ENCODE assay signal across 1 cellular context in the genomic region with DNA sequence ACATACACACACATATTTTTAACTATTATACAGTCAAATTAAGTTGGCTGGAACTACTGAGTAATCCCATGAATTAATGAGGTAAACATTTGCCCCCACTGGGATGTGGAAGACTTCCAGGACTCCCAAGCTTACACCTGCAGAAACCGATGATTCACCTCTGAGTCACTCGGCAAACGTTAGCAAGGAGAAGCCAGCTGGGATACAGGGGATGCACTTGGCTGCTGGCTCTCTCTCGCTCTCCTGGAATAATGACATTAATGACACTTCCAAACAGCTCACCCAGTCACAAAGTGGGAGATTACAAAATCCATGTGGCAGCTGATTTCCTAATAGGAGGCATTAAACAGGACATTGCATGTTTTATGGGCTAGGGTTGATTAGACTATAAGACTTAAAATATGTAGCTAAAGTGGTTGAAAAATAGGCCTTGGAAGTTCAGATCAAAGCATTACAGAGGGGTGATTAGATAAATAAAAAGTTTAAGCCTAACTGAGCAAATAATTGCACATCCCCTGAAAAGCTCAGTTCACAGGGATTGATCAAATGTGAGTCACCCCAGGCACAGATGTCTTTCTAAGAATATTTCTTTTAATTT.
TF ChIP-seq lines count a peak whose summit lies in the region.

No MANE protein-coding gene starts in this region.

TF ChIP-seq in HEK293, 187 proteins besides CTCF, POLR2A, EP300 and RAD21 (continued from another document):
- peak; percentile 62 for TF ChIP-seq GLIS2 (tag by site-specific recombination; IDR thresholded peaks at IDR 0.05)
- TF ChIP-seq, protein P1, sequence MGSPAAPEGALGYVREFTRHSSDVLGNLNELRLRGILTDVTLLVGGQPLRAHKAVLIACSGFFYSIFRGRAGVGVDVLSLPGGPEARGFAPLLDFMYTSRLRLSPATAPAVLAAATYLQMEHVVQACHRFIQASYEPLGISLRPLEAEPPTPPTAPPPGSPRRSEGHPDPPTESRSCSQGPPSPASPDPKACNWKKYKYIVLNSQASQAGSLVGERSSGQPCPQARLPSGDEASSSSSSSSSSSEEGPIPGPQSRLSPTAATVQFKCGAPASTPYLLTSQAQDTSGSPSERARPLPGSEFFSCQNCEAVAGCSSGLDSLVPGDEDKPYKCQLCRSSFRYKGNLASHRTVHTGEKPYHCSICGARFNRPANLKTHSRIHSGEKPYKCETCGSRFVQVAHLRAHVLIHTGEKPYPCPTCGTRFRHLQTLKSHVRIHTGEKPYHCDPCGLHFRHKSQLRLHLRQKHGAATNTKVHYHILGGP (tag by site-specific recombination; IDR thresholded peaks at IDR 0.05), result peak; percentile 8; the same call in 1 of the 2 replicates
- peak; percentile 63; the same call in 1 of the 2 replicates for TF ChIP-seq ZXDB (tag by site-specific recombination; IDR thresholded peaks at IDR 0.05)
- peak; percentile 82 for TF ChIP-seq ZBTB21 (tag by site-specific recombination; IDR thresholded peaks at IDR 0.05)
- TF ChIP-seq, protein P2, sequence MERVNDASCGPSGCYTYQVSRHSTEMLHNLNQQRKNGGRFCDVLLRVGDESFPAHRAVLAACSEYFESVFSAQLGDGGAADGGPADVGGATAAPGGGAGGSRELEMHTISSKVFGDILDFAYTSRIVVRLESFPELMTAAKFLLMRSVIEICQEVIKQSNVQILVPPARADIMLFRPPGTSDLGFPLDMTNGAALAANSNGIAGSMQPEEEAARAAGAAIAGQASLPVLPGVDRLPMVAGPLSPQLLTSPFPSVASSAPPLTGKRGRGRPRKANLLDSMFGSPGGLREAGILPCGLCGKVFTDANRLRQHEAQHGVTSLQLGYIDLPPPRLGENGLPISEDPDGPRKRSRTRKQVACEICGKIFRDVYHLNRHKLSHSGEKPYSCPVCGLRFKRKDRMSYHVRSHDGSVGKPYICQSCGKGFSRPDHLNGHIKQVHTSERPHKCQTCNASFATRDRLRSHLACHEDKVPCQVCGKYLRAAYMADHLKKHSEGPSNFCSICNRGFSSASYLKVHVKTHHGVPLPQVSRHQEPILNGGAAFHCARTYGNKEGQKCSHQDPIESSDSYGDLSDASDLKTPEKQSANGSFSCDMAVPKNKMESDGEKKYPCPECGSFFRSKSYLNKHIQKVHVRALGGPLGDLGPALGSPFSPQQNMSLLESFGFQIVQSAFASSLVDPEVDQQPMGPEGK (tag by site-specific recombination; IDR thresholded peaks at IDR 0.05), result peak; percentile 65
- peak; percentile 79 for TF ChIP-seq IKZF3 (tag by site-specific recombination; IDR thresholded peaks at IDR 0.05)
- peak; percentile 80 for TF ChIP-seq KLF8 (tag by site-specific recombination; IDR thresholded peaks at IDR 0.05)
- TF ChIP-seq ZNF366 (tag by site-specific recombination; conservative IDR thresholded peaks at IDR 0.05), result peak; percentile 99
- no peak for TF ChIP-seq ZNF670 (tag by site-specific recombination; IDR thresholded peaks at IDR 0.05; ENCODE audit: low read depth)
- TF ChIP-seq, protein P3, sequence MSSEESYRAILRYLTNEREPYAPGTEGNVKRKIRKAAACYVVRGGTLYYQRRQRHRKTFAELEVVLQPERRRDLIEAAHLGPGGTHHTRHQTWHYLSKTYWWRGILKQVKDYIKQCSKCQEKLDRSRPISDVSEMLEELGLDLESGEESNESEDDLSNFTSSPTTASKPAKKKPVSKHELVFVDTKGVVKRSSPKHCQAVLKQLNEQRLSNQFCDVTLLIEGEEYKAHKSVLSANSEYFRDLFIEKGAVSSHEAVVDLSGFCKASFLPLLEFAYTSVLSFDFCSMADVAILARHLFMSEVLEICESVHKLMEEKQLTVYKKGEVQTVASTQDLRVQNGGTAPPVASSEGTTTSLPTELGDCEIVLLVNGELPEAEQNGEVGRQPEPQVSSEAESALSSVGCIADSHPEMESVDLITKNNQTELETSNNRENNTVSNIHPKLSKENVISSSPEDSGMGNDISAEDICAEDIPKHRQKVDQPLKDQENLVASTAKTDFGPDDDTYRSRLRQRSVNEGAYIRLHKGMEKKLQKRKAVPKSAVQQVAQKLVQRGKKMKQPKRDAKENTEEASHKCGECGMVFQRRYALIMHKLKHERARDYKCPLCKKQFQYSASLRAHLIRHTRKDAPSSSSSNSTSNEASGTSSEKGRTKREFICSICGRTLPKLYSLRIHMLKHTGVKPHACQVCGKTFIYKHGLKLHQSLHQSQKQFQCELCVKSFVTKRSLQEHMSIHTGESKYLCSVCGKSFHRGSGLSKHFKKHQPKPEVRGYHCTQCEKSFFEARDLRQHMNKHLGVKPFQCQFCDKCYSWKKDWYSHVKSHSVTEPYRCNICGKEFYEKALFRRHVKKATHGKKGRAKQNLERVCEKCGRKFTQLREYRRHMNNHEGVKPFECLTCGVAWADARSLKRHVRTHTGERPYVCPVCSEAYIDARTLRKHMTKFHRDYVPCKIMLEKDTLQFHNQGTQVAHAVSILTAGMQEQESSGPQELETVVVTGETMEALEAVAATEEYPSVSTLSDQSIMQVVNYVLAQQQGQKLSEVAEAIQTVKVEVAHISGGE (tag by site-specific recombination; conservative IDR thresholded peaks at IDR 0.05; ENCODE audit: low read depth), result no peak
- TF ChIP-seq, protein P4, sequence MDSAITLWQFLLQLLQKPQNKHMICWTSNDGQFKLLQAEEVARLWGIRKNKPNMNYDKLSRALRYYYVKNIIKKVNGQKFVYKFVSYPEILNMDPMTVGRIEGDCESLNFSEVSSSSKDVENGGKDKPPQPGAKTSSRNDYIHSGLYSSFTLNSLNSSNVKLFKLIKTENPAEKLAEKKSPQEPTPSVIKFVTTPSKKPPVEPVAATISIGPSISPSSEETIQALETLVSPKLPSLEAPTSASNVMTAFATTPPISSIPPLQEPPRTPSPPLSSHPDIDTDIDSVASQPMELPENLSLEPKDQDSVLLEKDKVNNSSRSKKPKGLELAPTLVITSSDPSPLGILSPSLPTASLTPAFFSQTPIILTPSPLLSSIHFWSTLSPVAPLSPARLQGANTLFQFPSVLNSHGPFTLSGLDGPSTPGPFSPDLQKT (IDR thresholded peaks at IDR 0.05; ENCODE audit: borderline replicate concordance, low read depth, low read length), result no peak
- no peak for TF ChIP-seq ZNF350 (tag by site-specific recombination; IDR thresholded peaks at IDR 0.05)
- no peak for TF ChIP-seq YY2 (tag by site-specific recombination; IDR thresholded peaks at IDR 0.05)
- TF ChIP-seq ZNF558 (tag by site-specific recombination; IDR thresholded peaks at IDR 0.05), result peak; percentile 84
- TF ChIP-seq KLF10 (tag by site-specific recombination; IDR thresholded peaks at IDR 0.05), result peak; percentile 66
- peak; percentile 52; the same call in 1 of the 2 replicates for TF ChIP-seq ZBTB17 (tag by site-specific recombination; IDR thresholded peaks at IDR 0.05)
- TF ChIP-seq ZNF24 (tag by site-specific recombination; IDR thresholded peaks at IDR 0.05), result peak; percentile 99
- peak; percentile 94 for TF ChIP-seq ZFP37 (tag by site-specific recombination; IDR thresholded peaks at IDR 0.05)
- TF ChIP-seq, protein P5, sequence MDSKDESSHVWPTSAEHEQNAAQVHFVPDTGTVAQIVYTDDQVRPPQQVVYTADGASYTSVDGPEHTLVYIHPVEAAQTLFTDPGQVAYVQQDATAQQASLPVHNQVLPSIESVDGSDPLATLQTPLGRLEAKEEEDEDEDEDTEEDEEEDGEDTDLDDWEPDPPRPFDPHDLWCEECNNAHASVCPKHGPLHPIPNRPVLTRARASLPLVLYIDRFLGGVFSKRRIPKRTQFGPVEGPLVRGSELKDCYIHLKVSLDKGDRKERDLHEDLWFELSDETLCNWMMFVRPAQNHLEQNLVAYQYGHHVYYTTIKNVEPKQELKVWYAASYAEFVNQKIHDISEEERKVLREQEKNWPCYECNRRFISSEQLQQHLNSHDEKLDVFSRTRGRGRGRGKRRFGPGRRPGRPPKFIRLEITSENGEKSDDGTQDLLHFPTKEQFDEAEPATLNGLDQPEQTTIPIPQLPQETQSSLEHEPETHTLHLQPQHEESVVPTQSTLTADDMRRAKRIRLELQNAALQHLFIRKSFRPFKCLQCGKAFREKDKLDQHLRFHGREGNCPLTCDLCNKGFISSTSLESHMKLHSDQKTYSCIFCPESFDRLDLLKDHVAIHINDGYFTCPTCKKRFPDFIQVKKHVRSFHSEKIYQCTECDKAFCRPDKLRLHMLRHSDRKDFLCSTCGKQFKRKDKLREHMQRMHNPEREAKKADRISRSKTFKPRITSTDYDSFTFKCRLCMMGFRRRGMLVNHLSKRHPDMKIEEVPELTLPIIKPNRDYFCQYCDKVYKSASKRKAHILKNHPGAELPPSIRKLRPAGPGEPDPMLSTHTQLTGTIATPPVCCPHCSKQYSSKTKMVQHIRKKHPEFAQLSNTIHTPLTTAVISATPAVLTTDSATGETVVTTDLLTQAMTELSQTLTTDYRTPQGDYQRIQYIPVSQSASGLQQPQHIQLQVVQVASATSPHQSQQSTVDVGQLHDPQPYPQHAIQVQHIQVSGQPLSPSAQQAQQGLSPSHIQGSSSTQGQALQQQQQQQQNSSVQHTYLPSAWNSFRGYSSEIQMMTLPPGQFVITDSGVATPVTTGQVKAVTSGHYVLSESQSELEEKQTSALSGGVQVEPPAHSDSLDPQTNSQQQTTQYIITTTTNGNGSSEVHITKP (tag by site-specific recombination; IDR thresholded peaks at IDR 0.05), result peak; percentile 86
- TF ChIP-seq MYNN (tag by site-specific recombination; IDR thresholded peaks at IDR 0.05; ENCODE audit: borderline replicate concordance), result 0 out of 2 replicates have a peak, but pooled peaks have one; percentile 34
- TF ChIP-seq SP7 (tag by site-specific recombination; IDR thresholded peaks at IDR 0.05), result peak; percentile 94
